In the genomic region with DNA sequence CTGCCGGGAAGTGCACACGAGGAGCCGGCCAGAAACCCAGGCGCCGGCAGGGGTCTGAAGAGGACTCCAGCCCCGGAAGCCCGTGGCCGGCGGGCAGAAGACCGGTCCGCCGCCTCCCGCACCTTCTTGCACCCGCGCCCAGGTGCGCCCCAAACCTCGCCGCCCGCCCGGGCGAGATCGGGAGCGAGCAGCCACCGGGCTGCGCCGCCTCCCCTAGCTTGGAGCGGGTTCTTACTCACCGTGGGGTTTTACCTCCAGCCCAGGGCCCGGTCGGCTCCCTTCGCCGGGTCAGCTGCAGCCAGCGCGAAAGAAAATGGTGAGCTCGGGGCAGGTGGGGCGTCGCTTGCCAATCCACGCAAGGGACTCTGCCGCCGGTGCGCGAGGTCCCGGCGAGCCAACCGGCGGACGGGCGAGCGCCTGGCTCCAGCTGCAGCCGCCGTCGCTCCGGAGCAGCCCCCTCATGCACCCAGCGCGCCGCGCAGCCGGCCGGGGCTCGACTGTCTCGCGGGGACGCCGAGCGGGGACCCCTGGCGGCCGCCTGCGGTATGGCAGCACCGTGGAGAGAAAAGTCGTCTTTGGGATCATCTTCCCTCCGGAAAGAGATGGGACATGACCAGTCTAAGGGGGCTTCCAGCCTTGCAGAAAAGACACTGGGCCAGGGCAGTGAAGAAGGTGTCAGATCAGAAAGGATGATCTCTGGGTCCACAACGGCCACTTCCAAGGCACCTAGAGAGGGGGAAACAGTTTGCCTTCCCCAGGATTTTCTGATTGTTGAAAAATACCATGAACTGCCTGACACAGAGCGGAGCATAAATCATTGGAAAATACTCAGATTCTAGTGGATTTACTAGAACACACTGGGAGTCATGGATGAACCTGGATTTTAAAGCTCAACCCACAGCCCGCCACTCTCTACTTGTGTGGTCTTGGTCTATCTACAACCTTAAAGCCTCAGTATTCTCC, we compare ENCODE assay signal across 8 cellular contexts. TPM values are rescaled to one million over a fixed set of nuclear protein-coding genes. Genes with fewer than 3 reads are reported as not detected.
DNase-seq lines count a peak whose midpoint lies in the region; ATAC-seq, FAIRE-seq and TF ChIP-seq lines count a peak whose summit lies in the region.

A gene (minus strand): TSS at position 499 of the 963 bp plus-strand sequence. CDS start 74,264 bp downstream, outside the sequence.

- TF ChIP-seq CTCF in GM13977 (IDR thresholded peaks at IDR 0.05; ENCODE audit: extremely low read depth, insufficient read depth, missing control alignments): peak; percentile 91
- peak; percentile 85 for TF ChIP-seq CTCF in bronchial epithelial cell (IDR thresholded peaks at IDR 0.05; ENCODE audit: insufficient read depth, low read length, severe bottlenecking)

- H3K4me3 ChIP-seq in bronchial epithelial cell (ENCODE audit: low read depth, low read length): peak within 1 kb of the TSS; percentile 55

- H3K27me3 ChIP-seq in bronchial epithelial cell (ENCODE audit: control insufficient read depth, insufficient read depth, low read length): no peaks in the 10 kb centered on the region

- ATAC-seq in HG02840 (IDR thresholded peaks at IDR 0.05; ENCODE audit: low FRiP score, unreplicated experiment): peak; percentile 73

- no peak for FAIRE-seq in bronchial epithelial cell (lab: Jason Lieb, UNC)

- no peaks in the 10 kb centered on the region for H3K36me3 ChIP-seq in bronchial epithelial cell (ENCODE audit: control insufficient read depth, insufficient read depth, low read length)

- in situ Hi-C loops in GM13977 (cut with MboI; ENCODE audit: low pct_unique_long_range_greater_than_20kb, low sequenced_read_pairs, unreplicated experiment): loop anchor here (5.0 kb wide), 1 partner anchor 197 kb away; no protein-coding TSS in a partner anchor

- DNase-seq in GM13977 (ENCODE audit: low spot score) (peak; percentile 80), NCI-H1694 treated with DMSO at 0.1 percent for 48 hours (lab: John Stamatoyannopoulos, UW) (peak; percentile 74), bronchial epithelial cell (ENCODE audit: low read depth) (peak; percentile 46), iris pigment epithelial cell (ENCODE audit: low read depth) (peak; percentile 65), NOMO-1 (lab: John Stamatoyannopoulos, UW; ENCODE audit: unreplicated experiment in 2 of 2) (no peak)
- peak; percentile 53 to 66 (median 62) for DNase-seq in activated CD4-positive, CD25-positive, alpha-beta regulatory T cell (lab: John Stamatoyannopoulos, UW)
- peak; percentile 54 to 70 for DNase-seq in stimulated activated CD4-positive, alpha-beta T cell treated with anti-CD3 and anti-CD28 coated beads, Interleukin-12 subunit alpha, Interleukin-12 subunit beta, amount 100 ng/mL, for 24 hours (ENCODE audit: low read depth in 2 of 2)

RNA-seq across cellular contexts. Expression of the gene that starts here (rescaled TPM):
- 0.38 and 1.1 TPM in 2 replicates for total RNA-seq in bronchial epithelial cell

Comparison
In these comparisons a context has a peak if more than half of its experiments do, and no peak if none do; other contexts are left out.
1. DNase-seq: peak in GM13977 (single experiment), NCI-H1694 treated with DMSO at 0.1 percent for 48 hours (single experiment), activated CD4-positive, CD25-positive, alpha-beta regulatory T cell (4 of 4), bronchial epithelial cell (single experiment), iris pigment epithelial cell (single experiment) and stimulated activated CD4-positive, alpha-beta T cell treated with anti-CD3 and anti-CD28 coated beads, Interleukin-12 subunit alpha, Interleukin-12 subunit beta, amount 100 ng/mL, for 24 hours (2 of 2); none in NOMO-1 (0 of 2).